Comparison of ENCODE assay signal across 19 cellular contexts in genomic region chr2:182463760-182464159, GRCh38. TPM values are rescaled to one million over a fixed set of nuclear protein-coding genes. Genes with fewer than 3 reads are reported as not detected.
DNase-seq lines count a peak whose midpoint lies in the region; TF ChIP-seq lines count a peak whose summit lies in the region.
"Had no signal": no experiment of that assay in that cellular context is flagged by ENCODE, and none has a peak within 500 bp of the region (broad histone marks: within the 10 kb centered on the region; RNA-seq: fewer than 3 reads in every experiment).

No MANE protein-coding gene starts in this region.

- BruUV-seq in PC-9 (replicated peaks; lab: Mats Ljungman, UMichigan): no TSS peak

- no peak for TF ChIP-seq CTCF in PC-9 (conservative IDR thresholded peaks at IDR 0.05)
- no peak for TF ChIP-seq CTCF in fibroblast of the aortic adventitia (IDR thresholded peaks at IDR 0.05; ENCODE audit: insufficient read depth, low read length)
- no peak for TF ChIP-seq CTCF in adrenal gland (IDR thresholded peaks at IDR 0.05)

- CTCF ChIA-PET in PC-9 (lab: Charles Lee): no interaction called here

- H3K27me3 ChIP-seq in GM23248 (replicated peaks; ENCODE audit: insufficient read depth): no peaks in the 10 kb centered on the region
- no peaks in the 10 kb centered on the region for H3K27me3 ChIP-seq in PC-9 (ENCODE audit: insufficient read depth, low read depth)
- H3K27me3 ChIP-seq in adrenal gland: no peaks in the 10 kb centered on the region
- no peaks in the 10 kb centered on the region for H3K27me3 ChIP-seq in mesendoderm (ENCODE audit: insufficient read depth, low read length, poor library complexity)
- H3K27me3 ChIP-seq: BLaER1 had no signal

- H3K56ac ChIP-seq in mesendoderm (ENCODE audit: low read length): no peak overlapping the region

- H2AK5ac ChIP-seq in mesendoderm (ENCODE audit: low read length): no peak overlapping the region

- intact Hi-C loops in PC-9 (cut with micrococcal nuclease; ENCODE audit: unreplicated experiment): no loop called here
- intact Hi-C loops in adrenal gland (cut with DNase I): no loop called here

- H4K5ac ChIP-seq in mesendoderm (ENCODE audit: low read length): no peak overlapping the region

- no peaks in the 10 kb centered on the region for H3K79me1 ChIP-seq in mesendoderm (ENCODE audit: low read length)

- H3K4me2 ChIP-seq in GM23248 (ENCODE audit: unreplicated experiment): no peak overlapping the region
- H3K4me2 ChIP-seq in PC-9: no peak overlapping the region
- no peak overlapping the region for H3K4me2 ChIP-seq in mesendoderm (ENCODE audit: low read length)
- H3K4me2 ChIP-seq: A549, BLaER1 had no signal

- TF ChIP-seq POLR2A in adrenal gland (IDR thresholded peaks at IDR 0.05): no peak

- H3K9me3 ChIP-seq in GM23248 (ENCODE audit: low read depth): no peaks in the 10 kb centered on the region
- no peaks in the 10 kb centered on the region for H3K9me3 ChIP-seq in PC-9 (ENCODE audit: insufficient read depth, low read depth)
- no peaks in the 10 kb centered on the region for H3K9me3 ChIP-seq in adrenal gland (replicated peaks in 1 of 3)

- H2BK15ac ChIP-seq in mesendoderm (replicated peaks; ENCODE audit: low read depth): no peak overlapping the region

- no peaks in the 10 kb centered on the region for H4K20me1 ChIP-seq in GM23248 (ENCODE audit: insufficient read depth)
- no peaks in the 10 kb centered on the region for H4K20me1 ChIP-seq in PC-9 (ENCODE audit: insufficient read depth)
- H4K20me1 ChIP-seq: BLaER1 had no signal

- no peak overlapping the region for H3K18ac ChIP-seq in mesendoderm (ENCODE audit: low read length)

- H3K23ac ChIP-seq in mesendoderm (ENCODE audit: low read length): no peak overlapping the region

- POLR2A ChIA-PET in PC-9 (lab: Charles Lee; ENCODE audit: unreplicated experiment): no interaction called here

- no peak overlapping the region for H3K27ac ChIP-seq in GM23248
- H3K27ac ChIP-seq in PC-9: no peak overlapping the region
- no peak overlapping the region for H3K27ac ChIP-seq in adrenal gland
- no peak overlapping the region for H3K27ac ChIP-seq in mesendoderm (ENCODE audit: low read depth, low read length)
- H3K27ac ChIP-seq: A549, BLaER1, SK-N-MC had no signal

- H3K4me1 ChIP-seq in GM23248 (ENCODE audit: insufficient read depth): no peaks in the 10 kb centered on the region
- H3K4me1 ChIP-seq in PC-9 (replicated peaks; ENCODE audit: insufficient read depth): no peaks in the 10 kb centered on the region
- no peaks in the 10 kb centered on the region for H3K4me1 ChIP-seq in adrenal gland (replicated peaks in 1 of 2)
- no peaks in the 10 kb centered on the region for H3K4me1 ChIP-seq in mesendoderm (ENCODE audit: control insufficient read depth, low read depth, low read length)
- H3K4me1 ChIP-seq: A549, BLaER1 had no signal

- H3K79me2 ChIP-seq in GM23248 (ENCODE audit: insufficient read depth): no peaks in the 10 kb centered on the region
- H3K79me2 ChIP-seq in PC-9 (ENCODE audit: low read depth): no peaks in the 10 kb centered on the region
- no peaks in the 10 kb centered on the region for H3K79me2 ChIP-seq in mesendoderm (ENCODE audit: control insufficient read depth, insufficient read depth, low read length)

- H3K9me2 ChIP-seq in GM23248 (ENCODE audit: insufficient read depth) (no peaks in the 10 kb centered on the region), PC-9 (ENCODE audit: insufficient read depth) (no peaks in the 10 kb centered on the region)

- no peak overlapping the region for H2BK5ac ChIP-seq in mesendoderm (ENCODE audit: low read length)

- no peak overlapping the region for H3K9ac ChIP-seq in GM23248
- no peak overlapping the region for H3K9ac ChIP-seq in mesendoderm (ENCODE audit: low read length)
- H3K9ac ChIP-seq: BLaER1 had no signal

- H3K4me3 ChIP-seq in GM23248 (no peak overlapping the region), PC-9 (no peak overlapping the region), fibroblast of the aortic adventitia (ENCODE audit: low read depth, low read length) (no peak overlapping the region), adrenal gland (no peak overlapping the region), mesendoderm (ENCODE audit: low read length) (no peak overlapping the region)
- H3K4me3 ChIP-seq: A549, BLaER1, K562, SK-N-MC had no signal

- H3F3A ChIP-seq in GM23248 (ENCODE audit: insufficient read depth): no peaks in the 10 kb centered on the region
- no peaks in the 10 kb centered on the region for H3F3A ChIP-seq in PC-9 (ENCODE audit: insufficient read depth, low read depth)

- 17 to 45% methylated on average over 1 of the region's 1 CpG for WGBS in GM23248 (ENCODE audit: low coverage in 1 of 2, low lambda C conversion rate in 2 of 2, missing lambda C conversion rate in 2 of 2), 2 experiments
- 22 to 52% (median 45%) methylated on average over 1 of the region's 1 CpG for WGBS in adrenal gland, 4 donors
- WGBS in mesendoderm (ENCODE audit: extremely low coverage, insufficient coverage, low lambda C conversion rate): no CpG with 5 or more reads among the region's 1 CpG

- H3K36me3 ChIP-seq in GM23248 (ENCODE audit: low read depth): no peaks in the 10 kb centered on the region
- no peaks in the 10 kb centered on the region for H3K36me3 ChIP-seq in PC-9 (ENCODE audit: low read depth)
- H3K36me3 ChIP-seq in adrenal gland (replicated peaks in 1 of 2): no peaks in the 10 kb centered on the region
- H3K36me3 ChIP-seq in mesendoderm (ENCODE audit: control insufficient read depth, insufficient read depth, low read length): no peaks in the 10 kb centered on the region
- H3K36me3 ChIP-seq: BLaER1 had no signal

- in situ Hi-C loops in GM23248 (cut with MboI): no loop called here

- DNase-seq in GM23248: no peak
- no peak for DNase-seq in PC-9
- peak; percentile 51 for DNase-seq in fibroblast of the aortic adventitia (ENCODE audit: low read depth)
- peak; percentile 24 for DNase-seq in middle frontal gyrus (ENCODE audit: extremely low spot score, low spot score)
- no peak for DNase-seq in adrenal gland
- DNase-seq in NCI-H774 (lab: John Stamatoyannopoulos, UW): no peak
- no peak for DNase-seq in mesendoderm
- DNase-seq: CD4-positive, alpha-beta memory T cell; DMS153; GF-D8; GOT3; NCI-H1105 treated with DMSO at 0.1 percent for 48 hours; NCI-H1694; NCI-H524 had no signal

- H3K4ac ChIP-seq in mesendoderm (ENCODE audit: low read depth, low read length): no peak overlapping the region

- no peak overlapping the region for H4K8ac ChIP-seq in mesendoderm (ENCODE audit: low read depth, low read length)

- no peak overlapping the region for H2BK120ac ChIP-seq in mesendoderm (ENCODE audit: low read depth, low read length)

- H2AFZ ChIP-seq in GM23248 (0 out of 2 replicates have a peak overlapping the region, but pooled peaks have one; percentile 38), PC-9 (peak overlapping the region; percentile 39; the same call in 1 of the 2 replicates)

RNA-seq across cellular contexts. Expression of gene PDE1A, which starts 36.9 kb away (rescaled TPM):
- total RNA-seq in GM23248 (2014; rRNA removed; shearing (Covaris generic)): 1.9 and 16.3 TPM in 2 replicates
- polyA plus RNA-seq in GM23248 (2016; fragmentation: Nextera tagmentation; extraction: Ambion mirVana): 0.93 and 1.0 TPM in 2 replicates
- total RNA-seq in PC-9 (2021): 0.11 and 0.30 TPM in 2 replicates
- total RNA-seq in fibroblast of the aortic adventitia (ENCODE audit: low replicate concordance): 18.7 and 34.9 TPM in 2 replicates
- 10 to 100 TPM in 2 of 8 donors, 1 to 10 TPM in 6; 5.1 to 17.4 (median 6.6) TPM for total RNA-seq in adrenal gland
- polyA plus RNA-seq in adrenal gland: 1 to 10 TPM; 4.0 to 6.3 (median 4.2) TPM
- 0.07 TPM for polyA plus RNA-seq in mesendoderm (2013, experiment 1 of 2)
- polyA plus RNA-seq in mesendoderm (2013, experiment 2 of 2): 0.14 TPM
- total RNA-seq: CD4-positive, alpha-beta memory T cell; Daoy had no signal
- polyA plus RNA-seq: CD4-positive, alpha-beta memory T cell had no signal

Comparison
In these comparisons a context has a peak if more than half of its experiments do, and no peak if none do; other contexts are left out.
1. DNase-seq: peak in fibroblast of the aortic adventitia (single experiment) and middle frontal gyrus (single experiment); none in GM23248 (single experiment), PC-9 (0 of 2), adrenal gland (0 of 7), NCI-H774 (single experiment) and mesendoderm (single experiment).